Comparison of ENCODE assay signal across 28 cellular contexts in genomic region chr17:5672141-5672540, GRCh38.
"Had no signal": no experiment of that assay in that cellular context is flagged by ENCODE, and none has a peak within 500 bp of the region (broad histone marks: within the 10 kb centered on the region; RNA-seq: fewer than 3 reads in every experiment).

No MANE protein-coding gene starts in this region.

- H3K36me3 ChIP-seq: esophagus muscularis mucosa, gastroesophageal sphincter, heart left ventricle, left lung, neural progenitor cell, prostate gland, right atrium auricular region, tibial artery, upper lobe of right lung, uterus had no signal

- ATAC-seq: foreskin keratinocyte, gastroesophageal sphincter, heart left ventricle, left cardiac atrium, left lung, natural killer cell, sciatic nerve had no signal

- DNase-seq: cerebellar nuclear complex; dorsolateral prefrontal cortex; effector CD8-positive, alpha-beta T cell; foreskin keratinocyte; heart left ventricle; left cardiac atrium; left lung; mammary epithelial cell; natural killer cell; nucleus accumbens; stimulated activated CD4-positive, alpha-beta T cell treated with anti-CD3 and anti-CD28 coated beads, Interleukin-12 subunit alpha, Interleukin-12 subunit beta, amount 100 ng/mL, for 4 hours; stimulated activated CD4-positive, alpha-beta T cell treated with anti-CD3 and anti-CD28 coated beads, Interleukin-1b, Interleukin-23, amount 100 ng/mL, for 48 hours; stimulated activated CD4-positive, alpha-beta T cell treated with anti-CD3 and anti-CD28 coated beads, Interleukin-4, amount 100 ng/mL, for 1 hour; stimulated activated CD8-positive, alpha-beta memory T cell treated with anti-CD3 and anti-CD28 coated beads, Interleukin-4, amount 100 ng/mL, for 48 hours; stimulated activated naive CD4-positive, alpha-beta T cell treated with Interleukin-2 at 50 U/mL for 16 hours; substantia nigra; testis; uterus had no signal

- H3K4me2 ChIP-seq: hepatocyte, neural progenitor cell, smooth muscle cell had no signal

- H3K9me3 ChIP-seq: esophagus muscularis mucosa, gastroesophageal sphincter, heart left ventricle, left lung, prostate gland, right atrium auricular region, testis, tibial artery, upper lobe of right lung, uterus had no signal

- H3K27ac ChIP-seq: dorsolateral prefrontal cortex, esophagus muscularis mucosa, foreskin keratinocyte, gastroesophageal sphincter, heart left ventricle, hepatocyte, left lung, neural progenitor cell, prostate gland, right atrium auricular region, testis, tibial artery, upper lobe of right lung, uterus had no signal

- H3K9ac ChIP-seq: neural progenitor cell had no signal

- H3K4me3 ChIP-seq: dorsolateral prefrontal cortex, esophagus muscularis mucosa, gastroesophageal sphincter, heart left ventricle, hepatocyte, left lung, neural progenitor cell, prostate gland, right atrium auricular region, smooth muscle cell, testis, tibial artery, upper lobe of right lung, uterus had no signal

- H3K27me3 ChIP-seq: foreskin keratinocyte, neural progenitor cell, right atrium auricular region, testis, uterus had no signal

- H2AFZ ChIP-seq: hepatocyte, neural progenitor cell had no signal

- H3K4me1 ChIP-seq: esophagus muscularis mucosa, foreskin keratinocyte, gastroesophageal sphincter, heart left ventricle, left lung, neural progenitor cell, prostate gland, right atrium auricular region, testis, tibial artery, upper lobe of right lung, uterus had no signal
